In the genomic region with DNA sequence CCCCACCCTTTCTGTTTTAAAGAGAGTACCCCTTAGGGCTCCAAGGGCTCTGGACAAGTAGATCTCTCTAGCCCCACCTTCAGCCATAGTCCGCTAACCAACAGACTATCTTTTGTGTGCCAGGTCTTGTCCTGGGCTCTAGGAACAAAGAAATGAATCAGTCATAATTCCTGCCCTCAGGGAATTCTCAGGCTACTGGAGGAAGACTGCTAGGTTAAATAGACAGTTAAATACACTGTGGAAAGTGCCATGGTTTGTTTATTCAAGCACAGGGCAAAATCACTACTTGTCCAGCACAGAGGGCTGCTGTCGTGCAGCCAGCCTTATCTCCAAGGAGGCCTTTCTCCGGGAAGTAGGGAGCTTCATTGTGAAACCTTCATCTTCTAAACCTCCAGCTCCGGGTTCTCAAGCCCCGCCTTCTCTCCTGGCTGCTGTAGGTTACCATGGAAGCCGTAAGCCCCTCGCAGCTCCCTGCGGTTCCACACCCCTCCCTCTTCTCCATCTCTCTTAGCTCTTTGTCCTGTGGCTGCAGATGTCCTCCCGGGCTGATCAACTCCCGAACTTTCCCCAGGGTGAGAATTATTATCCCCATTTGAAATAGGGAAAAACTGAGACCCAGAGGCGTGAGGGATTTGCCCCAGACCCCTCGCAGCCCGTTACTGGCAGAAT, we compare ENCODE assay signal across 8 cellular contexts. TPM values are rescaled to one million over a fixed set of nuclear protein-coding genes. Genes with fewer than 3 reads are reported as not detected.
DNase-seq lines count a peak whose midpoint lies in the region; ATAC-seq and TF ChIP-seq lines count a peak whose summit lies in the region.

No MANE protein-coding gene starts in this region.

- intact Hi-C loops in mammary epithelial cell (cut with micrococcal nuclease) = loop anchor here (2.0 kb wide), 1 partner anchor 28 kb away; no protein-coding TSS in a partner anchor

- peaks cover 18% of the 10 kb centered on the region for H3K36me3 Mint-ChIP-seq in T-cell

- H3K9ac ChIP-seq in mammary epithelial cell (ENCODE audit: insufficient read depth, low read length) = no peak overlapping the region

- ATAC-seq in GM19452 (IDR thresholded peaks at IDR 0.05; ENCODE audit: unreplicated experiment) (no peak), T-cell (replicated peaks in 1 of 4) (no peak)

- H3K27me3 Mint-ChIP-seq in T-cell = no peaks in the 10 kb centered on the region

- H3K79me2 ChIP-seq in mammary epithelial cell (ENCODE audit: insufficient read depth, low read length) = no peaks in the 10 kb centered on the region

- no peaks in the 10 kb centered on the region for H4K20me1 ChIP-seq in mammary epithelial cell (ENCODE audit: insufficient read depth, low read length)

- BruUV-seq in mammary epithelial cell (replicated peaks; lab: Mats Ljungman, UMichigan) = no TSS peak

- peaks cover 9 to 25% (median 24%) of the 10 kb centered on the region in 3 donors for H3K4me1 Mint-ChIP-seq in T-cell

- H3K36me3 ChIP-seq in mammary epithelial cell (ENCODE audit: insufficient read depth, low read length) (no peaks in the 10 kb centered on the region), mesodermal cell (ENCODE audit: control insufficient read depth, insufficient read depth, low read length) (no peaks in the 10 kb centered on the region)

- peak overlapping the region; percentile 53 for H2AFZ ChIP-seq in mammary epithelial cell (ENCODE audit: low read depth, low read length)

- H3K9me3 ChIP-seq in mammary epithelial cell (replicated peaks; ENCODE audit: insufficient read depth, low read length) (no peaks in the 10 kb centered on the region), mesodermal cell (ENCODE audit: control insufficient read depth, low read length) (no peaks in the 10 kb centered on the region)

- POLR2A ChIA-PET in T-cell (lab: Charles Lee) = no interaction called here

- 18% methylated on average over 10 of the region's 13 CpGs for WGBS in mammary epithelial cell (ENCODE audit: low coverage, missing lambda C conversion rate)
- WGBS in mesodermal cell (ENCODE audit: insufficient coverage in 2 of 2), 2 experiments = 18 to 28% methylated on average over 9 of the region's 13 CpGs

- DNase-seq in Caki2 (ENCODE audit: low read depth) (peak; percentile 86), NCI-H1048 (lab: John Stamatoyannopoulos, UW) (peak; percentile 14), mammary epithelial cell (peak; percentile 96), activated T-cell treated with anti-CD3 and anti-CD28 coated beads for 4 hours (no peak), T-cell (no peak), NCI-H1694 treated with DMSO at 0.1 percent for 48 hours (lab: John Stamatoyannopoulos, UW) (no peak)

- H3K4me3 ChIP-seq in mammary epithelial cell (replicated peaks in 1 of 3; ENCODE audit: insufficient read depth in 1 of 3, low read depth in 2 of 3, low read length in 3 of 3) (no peak overlapping the region), mesodermal cell (ENCODE audit: extremely low read depth, insufficient read depth, low read length, poor library complexity, severe bottlenecking) (no peak overlapping the region)

- peak in 1 of 2 donors; percentile 17 for TF ChIP-seq CTCF in mammary epithelial cell (conservative IDR thresholded peaks at IDR 0.05 in 1 of 2, IDR thresholded peaks at IDR 0.05 in 1 of 2; ENCODE audit: extremely low read depth in 1 of 2, insufficient read depth in 1 of 2, low read depth in 1 of 2, low read length in 2 of 2)

- CTCF ChIA-PET in mammary epithelial cell (lab: Charles Lee; ENCODE audit: low non-redundant PET) (no interaction called here), T-cell (lab: Charles Lee) (interaction anchor here in 1 of 2 donors (0.6 kb wide), 1 partner anchor 139 kb away, joined by 5 read pairs; no protein-coding TSS in a partner anchor)

- no peak overlapping the region for H3K4me3 Mint-ChIP-seq in T-cell

- H3K27me3 ChIP-seq in mammary epithelial cell (ENCODE audit: insufficient read depth, low read length) = no peaks in the 10 kb centered on the region

- H3K4me2 ChIP-seq in mammary epithelial cell (ENCODE audit: insufficient read depth, low read depth, low read length) = peak overlapping the region; percentile 34

- dilution Hi-C loops in mammary epithelial cell (cut with HindIII; ENCODE audit: low sequenced_read_pairs) = loop anchor here (25.0 kb wide), 1 partner anchor 250 kb away; a partner anchor contains a TSS

- H3K4me1 ChIP-seq in mammary epithelial cell (ENCODE audit: insufficient read depth, low read length) (peaks cover 57% of the 10 kb centered on the region), mesodermal cell (ENCODE audit: control insufficient read depth, insufficient read depth, low read length, poor library complexity, severe bottlenecking) (peaks cover 19% of the 10 kb centered on the region)

- peak overlapping the region in 1 of 2 donors; percentile 44 for H3K27ac Mint-ChIP-seq in T-cell

- H3K9me3 Mint-ChIP-seq in T-cell = no peaks in the 10 kb centered on the region

- in situ Hi-C loops in Caki2 (cut with HindIII; ENCODE audit: low pct_unique_long_range_greater_than_20kb, low sequenced_read_pairs) (no loop called here), mammary epithelial cell (cut with MboI; ENCODE audit: low sequenced_read_pairs in 2 of 2) (loop anchor here in 1 of 2 donors (10.0 kb wide), 2 partner anchors 108 to 258 kb away; a partner anchor contains a TSS)

- H3K27ac ChIP-seq in mammary epithelial cell (ENCODE audit: insufficient read depth, low read depth, low read length) = peak overlapping the region; percentile 72
- peak overlapping the region; percentile 95 for H3K27ac ChIP-seq in mesodermal cell (ENCODE audit: low read depth, low read length, severe bottlenecking)

RNA-seq across cellular contexts. Expression of a gene that starts 29.8 kb away (rescaled TPM):
- total RNA-seq in Caki2 (2014; rRNA removed; shearing (Covaris generic); ENCODE audit: low replicate concordance) = not detected in 2 replicates
- under 1 TPM; under 0.01 to 0.31 TPM for total RNA-seq in mammary epithelial cell
- not detected for polyA plus RNA-seq in mammary epithelial cell
- not detected for polyA minus RNA-seq in mammary epithelial cell
- 0.74 TPM for polyA plus RNA-seq in mesodermal cell (2013, experiment 1 of 2)
- 0.25 TPM for polyA plus RNA-seq in mesodermal cell (2013, experiment 2 of 2)
- 10 to 100 TPM; 38.4 to 80.7 (median 74.7) TPM for total RNA-seq in T-cell

RNA-seq across cellular contexts. Expression of a gene that starts 35.4 kb away (rescaled TPM):
- total RNA-seq in Caki2 (2014; rRNA removed; shearing (Covaris generic); ENCODE audit: low replicate concordance) = 10.6 and 12.3 TPM in 2 replicates
- total RNA-seq in mammary epithelial cell (10 to 100 TPM; 13.8 to 33.0 TPM), T-cell (1 to 10 TPM; 3.2 to 4.8 (median 4.1) TPM)
- polyA plus RNA-seq in mammary epithelial cell = 21.6 TPM
- 32.1 TPM for polyA minus RNA-seq in mammary epithelial cell
- 7.9 TPM for polyA plus RNA-seq in mesodermal cell (2013, experiment 1 of 2)
- polyA plus RNA-seq in mesodermal cell (2013, experiment 2 of 2) = 7.5 TPM

Comparison
In these comparisons a context has a peak if more than half of its experiments do, and no peak if none do; other contexts are left out.
1. DNase-seq: peak in Caki2 (single experiment), NCI-H1048 (single experiment) and mammary epithelial cell (single experiment); none in activated T-cell treated with anti-CD3 and anti-CD28 coated beads for 4 hours (single experiment), T-cell (0 of 34) and NCI-H1694 treated with DMSO at 0.1 percent for 48 hours (single experiment).
2. RNA of a gene that starts 29.8 kb away (total RNA-seq): 38.4 to 80.7 TPM in T-cell; under 0.01 to 0.31 TPM in mammary epithelial cell and not detected in Caki2; every median in the first group is over 10 times any median in the second.